26 cellular contexts compared by ENCODE assay signal in genomic region chr2:109418716-109419115, GRCh38.
"Had no signal": no experiment of that assay in that cellular context is flagged by ENCODE, and none has a peak within 500 bp of the region (broad histone marks: within the 10 kb centered on the region; RNA-seq: fewer than 3 reads in every experiment).

No MANE protein-coding gene starts in this region.

- H3K9ac ChIP-seq: parathyroid adenoma had no signal

- DNase-seq: hippocampal formation; left colon; midbrain; naive thymus-derived CD4-positive, alpha-beta T cell; nucleus accumbens; stimulated activated CD4-positive, alpha-beta T cell treated with anti-CD3 and anti-CD28 coated beads, Interleukin-12 subunit alpha, Interleukin-12 subunit beta, amount 100 ng/mL, for 4 hours; stimulated activated CD4-positive, alpha-beta T cell treated with anti-CD3 and anti-CD28 coated beads, Interleukin-15, amount 100 ng/mL, for 24 hours; stimulated activated CD4-positive, alpha-beta T cell treated with anti-CD3 and anti-CD28 coated beads, Interleukin-2, amount 100 ng/mL, for 24 hours; stimulated activated CD4-positive, alpha-beta T cell treated with anti-CD3 and anti-CD28 coated beads, Interleukin-4, amount 100 ng/mL, for 1 hour; stimulated activated naive B cell treated with anti-CD40 and anti-IgM and Interleukin-4, amounts not matched to agents 10 μg/mL and 1 μg/mL and 100 μg/mL, for 72 hours; stimulated activated naive CD8-positive, alpha-beta T cell treated with anti-CD3 and anti-CD28 coated beads, Interleukin-15, Interleukin-2, amounts not matched to agents 100 U/mL and 50 U/mL, for 24 hours; stomach; testis; thyroid gland; transverse colon; upper lobe of right lung had no signal

- H3K36me3 ChIP-seq: right atrium auricular region, right lobe of liver, thyroid gland, transverse colon, upper lobe of right lung had no signal

- H2AFZ ChIP-seq: parathyroid adenoma had no signal

- H3K27ac ChIP-seq: left lung, parathyroid adenoma, right atrium auricular region, right lobe of liver, testis, thyroid gland, transverse colon, upper lobe of right lung had no signal

- H3K9me3 Mint-ChIP-seq: memory B cell; naive thymus-derived CD4-positive, alpha-beta T cell; natural killer cell treated with Interleukin-12 subunit alpha and Interleukin-12 subunit beta and Interleukin-15 and Interleukin-18, amount 100 ng/mL, for 72 hours; stimulated activated naive B cell treated with anti-CD40 and anti-IgM and Interleukin-4, amounts not matched to agents 10 μg/mL and 1 μg/mL and 100 μg/mL, for 72 hours had no signal

- H3K36me3 Mint-ChIP-seq: memory B cell; natural killer cell treated with Interleukin-12 subunit alpha and Interleukin-12 subunit beta and Interleukin-15 and Interleukin-18, amount 100 ng/mL, for 72 hours; stimulated activated naive B cell treated with anti-CD40 and anti-IgM and Interleukin-4, amounts not matched to agents 10 μg/mL and 1 μg/mL and 100 μg/mL, for 72 hours had no signal

- H3K27me3 ChIP-seq: left lung, right atrium auricular region, right lobe of liver, stomach, testis, thyroid gland, transverse colon, upper lobe of right lung had no signal

- ATAC-seq: left colon; left lung; mucosa of descending colon; naive thymus-derived CD4-positive, alpha-beta T cell; natural killer cell treated with Interleukin-12 subunit alpha and Interleukin-12 subunit beta and Interleukin-15 and Interleukin-18, amount 100 ng/mL, for 72 hours; right lobe of liver; stimulated activated naive B cell treated with anti-CD40 and anti-IgM and Interleukin-4, amounts not matched to agents 10 μg/mL and 1 μg/mL and 100 μg/mL, for 72 hours; stimulated activated naive CD8-positive, alpha-beta T cell treated with anti-CD3 and anti-CD28 coated beads, Interleukin-15, Interleukin-2, amounts not matched to agents 100 U/mL and 50 U/mL, for 24 hours; upper lobe of right lung had no signal

- H3K27ac Mint-ChIP-seq: memory B cell; natural killer cell treated with Interleukin-12 subunit alpha and Interleukin-12 subunit beta and Interleukin-15 and Interleukin-18, amount 100 ng/mL, for 72 hours; progenitor cell of endocrine pancreas; stimulated activated naive B cell treated with anti-CD40 and anti-IgM and Interleukin-4, amounts not matched to agents 10 μg/mL and 1 μg/mL and 100 μg/mL, for 72 hours had no signal

- H3K27me3 Mint-ChIP-seq: naive thymus-derived CD4-positive, alpha-beta T cell; natural killer cell treated with Interleukin-12 subunit alpha and Interleukin-12 subunit beta and Interleukin-15 and Interleukin-18, amount 100 ng/mL, for 72 hours; stimulated activated naive B cell treated with anti-CD40 and anti-IgM and Interleukin-4, amounts not matched to agents 10 μg/mL and 1 μg/mL and 100 μg/mL, for 72 hours had no signal

- H3K79me2 ChIP-seq: parathyroid adenoma had no signal

- H3K4me1 ChIP-seq: parathyroid adenoma, right atrium auricular region, right lobe of liver, testis, transverse colon had no signal

- H3K4me1 Mint-ChIP-seq: memory B cell; stimulated activated naive B cell treated with anti-CD40 and anti-IgM and Interleukin-4, amounts not matched to agents 10 μg/mL and 1 μg/mL and 100 μg/mL, for 72 hours had no signal

- H3K4me3 Mint-ChIP-seq: memory B cell; naive thymus-derived CD4-positive, alpha-beta T cell; natural killer cell treated with Interleukin-12 subunit alpha and Interleukin-12 subunit beta and Interleukin-15 and Interleukin-18, amount 100 ng/mL, for 72 hours; stimulated activated naive B cell treated with anti-CD40 and anti-IgM and Interleukin-4, amounts not matched to agents 10 μg/mL and 1 μg/mL and 100 μg/mL, for 72 hours had no signal

- H3K9me3 ChIP-seq: left lung, mucosa of descending colon, right atrium auricular region, right lobe of liver, stomach, testis, thyroid gland, transverse colon, upper lobe of right lung had no signal

- H3K4me3 ChIP-seq: left lung, lung, mucosa of descending colon, right atrium auricular region, right lobe of liver, smooth muscle cell, stomach, testis, thyroid gland, transverse colon, upper lobe of right lung had no signal

- H3K4me2 ChIP-seq: smooth muscle cell had no signal
